15 cellular contexts compared by ENCODE assay signal in genomic region chr20:6595704-6596103, GRCh38.
A peak's percentile ranks its signal among the peaks of the same experiment; 100 is the strongest.
DNase-seq lines count a peak whose midpoint lies in the region; ATAC-seq and TF ChIP-seq lines count a peak whose summit lies in the region.
"Had no signal": no experiment of that assay in that cellular context is flagged by ENCODE, and none has a peak within 500 bp of the region (broad histone marks: within the 10 kb centered on the region; RNA-seq: fewer than 3 reads in every experiment).

No MANE protein-coding gene starts in this region.

- intact Hi-C loops in right cardiac atrium (cut with DNase I) = no loop called here
- intact Hi-C loops in esophagus muscularis mucosa (cut with DNase I) = no loop called here
- intact Hi-C loops in lower lobe of right lung (cut with DNase I) = no loop called here
- intact Hi-C loops in upper lobe of right lung (cut with DNase I) = no loop called here
- intact Hi-C loops in posterior vena cava (cut with DNase I) = no loop called here

- H3K27ac ChIP-seq in right cardiac atrium (ENCODE audit: low read length) (no peak overlapping the region), right atrium auricular region (no peak overlapping the region), esophagus muscularis mucosa (replicated peaks in 1 of 4) (no peak overlapping the region), lower lobe of right lung (peak overlapping the region; percentile 18), upper lobe of right lung (peak overlapping the region; percentile 58)
- H3K27ac ChIP-seq: heart right ventricle had no signal

- H3K4me3 ChIP-seq in right cardiac atrium (ENCODE audit: low read length) (no peak overlapping the region), right atrium auricular region (no peak overlapping the region), esophagus muscularis mucosa (no peak overlapping the region), lower lobe of right lung (no peak overlapping the region), upper lobe of right lung (no peak overlapping the region), HAP-1 (no peak overlapping the region)

- ATAC-seq in right cardiac atrium = peak; percentile 81 to 82
- peak; percentile 65 to 70 for ATAC-seq in lower lobe of right lung
- peak; percentile 47 for ATAC-seq in upper lobe of right lung
- ATAC-seq in HG03175 (IDR thresholded peaks at IDR 0.05; ENCODE audit: unreplicated experiment) = no peak
- ATAC-seq: activated CD8-positive, alpha-beta T cell treated with anti-CD3 and anti-CD28 coated beads for 36 hours had no signal

- no peak for DNase-seq in right cardiac atrium
- no peak for DNase-seq in right atrium auricular region (ENCODE audit: low spot score)
- peak; percentile 79 for DNase-seq in esophagus muscularis mucosa (ENCODE audit: extremely low spot score)
- no peak for DNase-seq in lower lobe of right lung
- DNase-seq in upper lobe of right lung = no peak
- DNase-seq in HAP-1 (ENCODE audit: low spot score in 2 of 2) = no peak
- DNase-seq in posterior vena cava (ENCODE audit: low spot score) = no peak
- DNase-seq: activated CD8-positive, alpha-beta T cell treated with anti-CD3 and anti-CD28 coated beads for 36 hours; CD8-positive, alpha-beta memory T cell; EL; heart right ventricle; NCI-H1105; NCI-H2171 treated with DMSO at 0.1 percent for 48 hours; NCI-H82 had no signal

- H3K9me3 ChIP-seq in right cardiac atrium (ENCODE audit: control insufficient read depth, low read length) = no peaks in the 10 kb centered on the region
- no peaks in the 10 kb centered on the region for H3K9me3 ChIP-seq in right atrium auricular region
- H3K9me3 ChIP-seq in esophagus muscularis mucosa = no peaks in the 10 kb centered on the region
- H3K9me3 ChIP-seq in lower lobe of right lung = no peaks in the 10 kb centered on the region
- H3K9me3 ChIP-seq in upper lobe of right lung = no peaks in the 10 kb centered on the region
- no peaks in the 10 kb centered on the region for H3K9me3 ChIP-seq in HAP-1
- H3K9me3 ChIP-seq: heart right ventricle had no signal

- H3K4me1 ChIP-seq in right cardiac atrium (ENCODE audit: control insufficient read depth, insufficient read depth, low read length) (no peaks in the 10 kb centered on the region), right atrium auricular region (peaks cover 0 to 9% of the 10 kb centered on the region in 2 donors), esophagus muscularis mucosa (peaks cover 0 to 7% (median 2%) of the 10 kb centered on the region in 4 donors), lower lobe of right lung (no peaks in the 10 kb centered on the region), upper lobe of right lung (no peaks in the 10 kb centered on the region), HAP-1 (no peaks in the 10 kb centered on the region)

- TF ChIP-seq CTCF in right atrium auricular region (IDR thresholded peaks at IDR 0.05) (no peak), esophagus muscularis mucosa (IDR thresholded peaks at IDR 0.05) (no peak), lower lobe of right lung (IDR thresholded peaks at IDR 0.05) (no peak), upper lobe of right lung (IDR thresholded peaks at IDR 0.05) (no peak)

- H3K27me3 ChIP-seq in right cardiac atrium (ENCODE audit: control insufficient read depth, insufficient read depth) = no peaks in the 10 kb centered on the region
- H3K27me3 ChIP-seq in right atrium auricular region = no peaks in the 10 kb centered on the region
- H3K27me3 ChIP-seq in esophagus muscularis mucosa = peaks cover 0 to 5% (median 0%) of the 10 kb centered on the region in 4 donors
- no peaks in the 10 kb centered on the region for H3K27me3 ChIP-seq in lower lobe of right lung (ENCODE audit: low read depth)
- no peaks in the 10 kb centered on the region for H3K27me3 ChIP-seq in upper lobe of right lung
- no peaks in the 10 kb centered on the region; the same call in 1 of the 2 replicates for H3K27me3 ChIP-seq in HAP-1 (ENCODE audit: low read depth)
- H3K27me3 ChIP-seq: heart right ventricle had no signal

- no peak for TF ChIP-seq EP300 in esophagus muscularis mucosa (IDR thresholded peaks at IDR 0.05)

- 3% methylated on average over 4 of the region's 4 CpGs for WGBS in right cardiac atrium
- 0% methylated on average over 4 of the region's 4 CpGs for WGBS in esophagus muscularis mucosa

- in situ Hi-C loops in HAP-1 (cut with MboI; ENCODE audit: low sequenced_read_pairs) = no loop called here

- H3K36me3 ChIP-seq in right atrium auricular region (no peaks in the 10 kb centered on the region), esophagus muscularis mucosa (no peaks in the 10 kb centered on the region), lower lobe of right lung (no peaks in the 10 kb centered on the region), upper lobe of right lung (no peaks in the 10 kb centered on the region), HAP-1 (replicated peaks) (no peaks in the 10 kb centered on the region)
- H3K36me3 ChIP-seq: heart right ventricle had no signal

- TF ChIP-seq POLR2A in esophagus muscularis mucosa (IDR thresholded peaks at IDR 0.05; ENCODE audit: low read depth) = no peak

Comparison
In these comparisons a context has a peak if more than half of its experiments do, and no peak if none do; other contexts are left out.
1. H3K27ac ChIP-seq: peak in lower lobe of right lung (single experiment) and upper lobe of right lung (single experiment); none in right cardiac atrium (single experiment), right atrium auricular region (0 of 2) and esophagus muscularis mucosa (0 of 4).